In genomic region chr19:38389957-38390924, GRCh38 we compare ENCODE assay signal across 11 cellular contexts. TPM values are rescaled to one million over a fixed set of nuclear protein-coding genes. Genes with fewer than 3 reads are reported as not detected.
DNase-seq lines count a peak whose midpoint lies in the region; ATAC-seq, FAIRE-seq and TF ChIP-seq lines count a peak whose summit lies in the region.
"Had no signal": no experiment of that assay in that cellular context is flagged by ENCODE, and none has a peak within 500 bp of the region (broad histone marks: within the 10 kb centered on the region; RNA-seq: fewer than 3 reads in every experiment).

No MANE protein-coding gene starts in this region.

- H3K27ac Mint-ChIP-seq in endothelial cell (ENCODE audit: unreplicated experiment) = peak overlapping the region; percentile 5
- H3K27ac Mint-ChIP-seq in natural killer cell treated with Interleukin-12 subunit alpha and Interleukin-12 subunit beta and Interleukin-15 and Interleukin-18, amount 100 ng/mL, for 72 hours = peak overlapping the region in 1 of 2 donors; percentile 13
- H3K27ac Mint-ChIP-seq: stimulated activated naive B cell treated with anti-CD40 and anti-IgM and Interleukin-4, amounts not matched to agents 10 μg/mL and 1 μg/mL and 100 μg/mL, for 72 hours had no signal

- H3K27me3 Mint-ChIP-seq in endothelial cell (ENCODE audit: unreplicated experiment) = peaks cover 31% of the 10 kb centered on the region
- H3K27me3 Mint-ChIP-seq in natural killer cell treated with Interleukin-12 subunit alpha and Interleukin-12 subunit beta and Interleukin-15 and Interleukin-18, amount 100 ng/mL, for 72 hours = peaks cover 27 to 32% of the 10 kb centered on the region in 2 donors

- no peak for FAIRE-seq in frontal cortex (lab: Jason Lieb, UNC)

- POLR2A ChIA-PET in BJ (lab: Charles Lee) = interaction anchor here (0.6 to 1.4 kb wide), 3 partner anchors 16 to 599 kb away, joined by 3 to 23 read pairs (median 5); partner anchors contain the start of gene PSMD8

- H3K4me1 Mint-ChIP-seq in endothelial cell (ENCODE audit: unreplicated experiment) = peaks cover 15% of the 10 kb centered on the region
- peaks cover 30 to 35% of the 10 kb centered on the region in 2 donors for H3K4me1 Mint-ChIP-seq in natural killer cell treated with Interleukin-12 subunit alpha and Interleukin-12 subunit beta and Interleukin-15 and Interleukin-18, amount 100 ng/mL, for 72 hours (ENCODE audit: low read depth in 2 of 2)

- peaks cover 8% of the 10 kb centered on the region for H3K36me3 Mint-ChIP-seq in endothelial cell (ENCODE audit: low read depth, unreplicated experiment)
- H3K36me3 Mint-ChIP-seq in natural killer cell treated with Interleukin-12 subunit alpha and Interleukin-12 subunit beta and Interleukin-15 and Interleukin-18, amount 100 ng/mL, for 72 hours = no peaks in the 10 kb centered on the region

- ATAC-seq in natural killer cell treated with Interleukin-12 subunit alpha and Interleukin-12 subunit beta and Interleukin-15 and Interleukin-18, amount 100 ng/mL, for 72 hours = no peak
- ATAC-seq: stimulated activated naive B cell treated with anti-CD40 and anti-IgM and Interleukin-4, amounts not matched to agents 10 μg/mL and 1 μg/mL and 100 μg/mL, for 72 hours had no signal

- H3K9me3 Mint-ChIP-seq in endothelial cell (ENCODE audit: unreplicated experiment) = no peaks in the 10 kb centered on the region
- H3K9me3 Mint-ChIP-seq in natural killer cell treated with Interleukin-12 subunit alpha and Interleukin-12 subunit beta and Interleukin-15 and Interleukin-18, amount 100 ng/mL, for 72 hours = no peaks in the 10 kb centered on the region
- H3K9me3 Mint-ChIP-seq: stimulated activated naive B cell treated with anti-CD40 and anti-IgM and Interleukin-4, amounts not matched to agents 10 μg/mL and 1 μg/mL and 100 μg/mL, for 72 hours had no signal

- DNase-seq in BJ (ENCODE audit: low read depth) (no peak), HuH-7.5 (ENCODE audit: low spot score) (peak; percentile 46), endothelial cell (ENCODE audit: low spot score) (peak; percentile 22), foreskin melanocyte (no peak), frontal cortex (ENCODE audit: low spot score in 2 of 2) (no peak), GM20000 (ENCODE audit: low spot score) (no peak)
- DNase-seq in natural killer cell treated with Interleukin-12 subunit alpha and Interleukin-12 subunit beta and Interleukin-15 and Interleukin-18, amount 100 ng/mL, for 72 hours (ENCODE audit: low spot score) = no peak
- DNase-seq in activated naive CD4-positive, alpha-beta T cell treated with Interleukin-2 at 50 U/mL for 16 hours = no peak
- DNase-seq: NCI-H1048; NCI-H774; stimulated activated naive B cell treated with anti-CD40 and anti-IgM and Interleukin-4, amounts not matched to agents 10 μg/mL and 1 μg/mL and 100 μg/mL, for 72 hours had no signal

- H3K27me3 ChIP-seq in BJ (ENCODE audit: control insufficient read depth, insufficient read depth, low read length) = no peaks in the 10 kb centered on the region

- peak overlapping the region; percentile 91 for H3K4me3 ChIP-seq in BJ (ENCODE audit: low read depth, low read length)

- CTCF ChIA-PET in BJ (lab: Yijun Ruan, JAX) = interaction anchor here (1.7 to 4.2 kb wide), 4 partner anchors 13 to 488 kb away, joined by 6 to 20 read pairs (median 16); partner anchors contain the start of gene FAM98C

- peak overlapping the region; percentile 35 for H3K4me3 Mint-ChIP-seq in endothelial cell (ENCODE audit: unreplicated experiment)
- H3K4me3 Mint-ChIP-seq in natural killer cell treated with Interleukin-12 subunit alpha and Interleukin-12 subunit beta and Interleukin-15 and Interleukin-18, amount 100 ng/mL, for 72 hours = peak overlapping the region; percentile 76

- H3K36me3 ChIP-seq in BJ (ENCODE audit: control insufficient read depth, insufficient read depth, low read length) = peaks cover 14% of the 10 kb centered on the region

- TF ChIP-seq CTCF in BJ (IDR thresholded peaks at IDR 0.05; ENCODE audit: insufficient read depth, low read depth, low read length) = no peak
- no peak for TF ChIP-seq CTCF in endothelial cell (IDR thresholded peaks at IDR 0.05; ENCODE audit: unreplicated experiment)
- no peak for TF ChIP-seq CTCF in GM20000 (IDR thresholded peaks at IDR 0.05; ENCODE audit: extremely low read depth, missing control alignments)

RNA-seq across cellular contexts. Expression of gene SPRED3, which starts 1.7 kb away (rescaled TPM):
- 4.2 and 5.9 TPM in 2 replicates for polyA plus RNA-seq in BJ (2011; rRNA removed)
- 4.2 and 6.9 TPM in 2 replicates for polyA minus RNA-seq in BJ (2011; rRNA and poly(A)+ RNA removed)
- 3.2 TPM for total RNA-seq in endothelial cell (ENCODE audit: unreplicated experiment)
- total RNA-seq in natural killer cell treated with Interleukin-12 subunit alpha and Interleukin-12 subunit beta and Interleukin-15 and Interleukin-18, amount 100 ng/mL, for 72 hours = 1 to 10 TPM; 2.5 to 4.6 TPM
- 1.6 TPM for total RNA-seq in frontal cortex

RNA-seq across cellular contexts. Expression of gene GGN, which starts 2.4 kb away (rescaled TPM):
- polyA plus RNA-seq in BJ (2011; rRNA removed) = 0.44 and 0.64 TPM in 2 replicates
- polyA minus RNA-seq in BJ (2011; rRNA and poly(A)+ RNA removed) = not detected in 2 replicates
- 0.74 TPM for total RNA-seq in endothelial cell (ENCODE audit: unreplicated experiment)
- total RNA-seq in natural killer cell treated with Interleukin-12 subunit alpha and Interleukin-12 subunit beta and Interleukin-15 and Interleukin-18, amount 100 ng/mL, for 72 hours = under 1 TPM in 1 of 2 donors, not detected in 1; 0.24 TPM
- 0.82 TPM for total RNA-seq in frontal cortex

RNA-seq across cellular contexts. Expression of gene FAM98C, which starts 12.7 kb away (rescaled TPM):
- polyA plus RNA-seq in BJ (2011; rRNA removed) = 9.9 and 12.2 TPM in 2 replicates
- polyA minus RNA-seq in BJ (2011; rRNA and poly(A)+ RNA removed) = 4.9 and 7.1 TPM in 2 replicates
- total RNA-seq in endothelial cell (ENCODE audit: unreplicated experiment) = 10.6 TPM
- 10 to 100 TPM; 21.8 to 25.8 TPM for total RNA-seq in natural killer cell treated with Interleukin-12 subunit alpha and Interleukin-12 subunit beta and Interleukin-15 and Interleukin-18, amount 100 ng/mL, for 72 hours
- 14.3 TPM for total RNA-seq in frontal cortex

RNA-seq across cellular contexts. Expression of gene PSMD8, which starts 15.9 kb away (rescaled TPM):
- 583 and 662 TPM in 2 replicates for polyA plus RNA-seq in BJ (2011; rRNA removed)
- polyA minus RNA-seq in BJ (2011; rRNA and poly(A)+ RNA removed) = 169 and 320 TPM in 2 replicates
- 137 TPM for total RNA-seq in endothelial cell (ENCODE audit: unreplicated experiment)
- total RNA-seq in natural killer cell treated with Interleukin-12 subunit alpha and Interleukin-12 subunit beta and Interleukin-15 and Interleukin-18, amount 100 ng/mL, for 72 hours = 100 to 1,000 TPM; 133 to 252 TPM
- total RNA-seq in frontal cortex = 107 TPM

RNA-seq across cellular contexts. Expression of gene RASGRP4, which starts 35.8 kb away (rescaled TPM):
- not detected in 2 replicates for polyA plus RNA-seq in BJ (2011; rRNA removed)
- not detected in 2 replicates for polyA minus RNA-seq in BJ (2011; rRNA and poly(A)+ RNA removed)
- 8.1 TPM for total RNA-seq in endothelial cell (ENCODE audit: unreplicated experiment)
- 1 to 10 TPM in 1 of 2 donors, not detected in 1; 1.9 TPM for total RNA-seq in natural killer cell treated with Interleukin-12 subunit alpha and Interleukin-12 subunit beta and Interleukin-15 and Interleukin-18, amount 100 ng/mL, for 72 hours
- total RNA-seq in frontal cortex = under 0.01 TPM

Comparison
In these comparisons a context has a peak if more than half of its experiments do, and no peak if none do; other contexts are left out.
1. DNase-seq: peak in HuH-7.5 (single experiment) and endothelial cell (single experiment); none in BJ (single experiment), natural killer cell treated with Interleukin-12 subunit alpha and Interleukin-12 subunit beta and Interleukin-15 and Interleukin-18, amount 100 ng/mL, for 72 hours (single experiment), foreskin melanocyte (single experiment), frontal cortex (0 of 2), activated naive CD4-positive, alpha-beta T cell treated with Interleukin-2 at 50 U/mL for 16 hours (single experiment) and GM20000 (single experiment).